Comparison of ENCODE assay signal across 1 cellular context in genomic region chr22:31440681-31441080, GRCh38.
A peak's percentile ranks its signal among the peaks of the same experiment; 100 is the strongest.
TF ChIP-seq lines count a peak whose summit lies in the region.

No MANE protein-coding gene starts in this region.

TF ChIP-seq in HepG2, 621 proteins besides CTCF, POLR2A, EP300 and RAD21:
- TF ChIP-seq POLR2AphosphoS5 (IDR thresholded peaks at IDR 0.05; ENCODE audit: low read depth, low read length) (peak; percentile 36; the same call in 1 of the 2 replicates), FOXA3 (CRISPR knock-in tag; IDR thresholded peaks at IDR 0.05) (no peak), PCBP2 (optimal IDR thresholded peaks at IDR 0.05; ENCODE audit: low read depth, low read length, poor library complexity, severe bottlenecking) (no peak), ZNF567 (CRISPR knock-in tag; IDR thresholded peaks at IDR 0.05; ENCODE audit: borderline replicate concordance) (no peak), ELF3 (CRISPR knock-in tag; IDR thresholded peaks at IDR 0.05) (no peak), ZNF281 (CRISPR knock-in tag; IDR thresholded peaks at IDR 0.05; ENCODE audit: borderline replicate concordance) (no peak), ZNF878 (CRISPR knock-in tag; IDR thresholded peaks at IDR 0.05) (no peak), ZFY (CRISPR knock-in tag; IDR thresholded peaks at IDR 0.05) (no peak), DDIT3 (CRISPR knock-in tag; IDR thresholded peaks at IDR 0.05) (no peak)
